8 cellular contexts compared by ENCODE assay signal in genomic region chr2:61536086-61536722, GRCh38. TPM values are rescaled to one million over a fixed set of nuclear protein-coding genes. Genes with fewer than 3 reads are reported as not detected.
DNase-seq lines count a peak whose midpoint lies in the region; TF ChIP-seq lines count a peak whose summit lies in the region.

No MANE protein-coding gene starts in this region.

- H3K79me1 ChIP-seq in trophoblast cell (ENCODE audit: low read length) = peaks cover 18% of the 10 kb centered on the region

- H3K27me3 ChIP-seq in HUES6 (ENCODE audit: control insufficient read depth, insufficient read depth, low read length) (no peaks in the 10 kb centered on the region), WERI-Rb-1 (ENCODE audit: insufficient read depth, low read depth, severe bottlenecking) (no peaks in the 10 kb centered on the region), trophoblast cell (ENCODE audit: insufficient read depth, low read length) (no peaks in the 10 kb centered on the region)

- H4K8ac ChIP-seq in trophoblast cell (ENCODE audit: low read depth, low read length) = no peak overlapping the region

- H3K18ac ChIP-seq in trophoblast cell (ENCODE audit: low read length) = no peak overlapping the region

- peak overlapping the region; percentile 93 to 95 for H3K4me3 Mint-ChIP-seq in CD14-positive monocyte

- H4K91ac ChIP-seq in trophoblast cell (ENCODE audit: low read depth, low read length) = no peak overlapping the region

- no peak overlapping the region for H4K12ac ChIP-seq in trophoblast cell (ENCODE audit: low read depth, low read length)

- H3K4me1 Mint-ChIP-seq in CD14-positive monocyte = peaks cover 31% of the 10 kb centered on the region

- H3K9me3 Mint-ChIP-seq in CD14-positive monocyte = no peaks in the 10 kb centered on the region

- H2BK5ac ChIP-seq in trophoblast cell (ENCODE audit: low read depth, low read length, poor library complexity) = no peak overlapping the region

- H3K14ac ChIP-seq in trophoblast cell (ENCODE audit: low read length) = no peak overlapping the region

- H3K27ac Mint-ChIP-seq in CD14-positive monocyte = peak overlapping the region; percentile 89 to 99 (median 95)

- intact Hi-C loops in CD14-positive monocyte (cut with micrococcal nuclease) = loop anchor here (5.0 to 10.0 kb wide), 7 partner anchors 64 to 1001 kb away; partner anchors contain the start of genes B3GNT2 (in 1 of the 2), FAM161A (in 1 of the 2) and USP34 (in 1 of the 2)

- H2AFZ ChIP-seq in trophoblast cell (ENCODE audit: insufficient read depth, low read length, poor library complexity) = no peak overlapping the region

- peak overlapping the region; percentile 99; the same call in 1 of the 2 replicates for H3K27ac ChIP-seq in HUES6 (ENCODE audit: low read depth, low read length)
- peak overlapping the region; percentile 98 for H3K27ac ChIP-seq in WERI-Rb-1
- peak overlapping the region; percentile 96 for H3K27ac ChIP-seq in trophoblast cell (ENCODE audit: low read depth, low read length)

- H3K4me3 ChIP-seq in HUES6 (ENCODE audit: low read depth, low read length) = peak overlapping the region; percentile 79
- peak overlapping the region; percentile 99 for H3K4me3 ChIP-seq in WERI-Rb-1 (ENCODE audit: low read depth, low read length)
- peak overlapping the region; percentile 97 for H3K4me3 ChIP-seq in fibroblast of the aortic adventitia (ENCODE audit: low read depth, low read length)
- H3K4me3 ChIP-seq in trophoblast cell (ENCODE audit: low read depth, low read length) = peak overlapping the region; percentile 94

- DNase-seq in CD14-positive monocyte (ENCODE audit: low spot score) = no peak
- peak; percentile 93 for DNase-seq in WERI-Rb-1
- DNase-seq in fibroblast of the aortic adventitia (ENCODE audit: low read depth) = peak; percentile 20
- no peak for DNase-seq in trophoblast cell
- no peak for DNase-seq in mesenteric fat pad (ENCODE audit: low spot score)
- no peak for DNase-seq in kidney glomerular epithelial cell (lab: John Stamatoyannopoulos, UW)
- DNase-seq in DMS53 treated with DMSO at 0.1 percent for 48 hours (lab: John Stamatoyannopoulos, UW; ENCODE audit: unreplicated experiment) = no peak

- no CpG with 5 or more reads among the region's 20 CpGs for WGBS in trophoblast cell (ENCODE audit: extremely low coverage, insufficient coverage, insufficient read length)

- peaks cover 0 to 2% (median 0%) of the 10 kb centered on the region in 3 donors for H3K27me3 Mint-ChIP-seq in CD14-positive monocyte (ENCODE audit: low read depth in 3 of 3)

- H3K9ac ChIP-seq in HUES6 (ENCODE audit: low read length) (peak overlapping the region; percentile 96), trophoblast cell (ENCODE audit: low read length) (peak overlapping the region; percentile 71)

- H3K4me1 ChIP-seq in HUES6 (ENCODE audit: control insufficient read depth, insufficient read depth, low read length) = peaks cover 15% of the 10 kb centered on the region
- H3K4me1 ChIP-seq in trophoblast cell (ENCODE audit: control insufficient read depth in 1 of 2, insufficient read depth in 2 of 2, low read length in 2 of 2) = peaks cover 0 to 3% of the 10 kb centered on the region in 2 experiments

- no peak overlapping the region for H3K23ac ChIP-seq in trophoblast cell (ENCODE audit: low read length)

- H2AK5ac ChIP-seq in trophoblast cell (ENCODE audit: low read length) = no peak overlapping the region

- peaks cover 2 to 9% of the 10 kb centered on the region in 2 donors for H3K36me3 Mint-ChIP-seq in CD14-positive monocyte

- H3K9me3 ChIP-seq in HUES6 (ENCODE audit: control insufficient read depth, insufficient read depth, low read depth, low read length) (no peaks in the 10 kb centered on the region), WERI-Rb-1 (ENCODE audit: severe bottlenecking) (no peaks in the 10 kb centered on the region), trophoblast cell (ENCODE audit: insufficient read depth, low read depth, low read length) (no peaks in the 10 kb centered on the region)

- peak overlapping the region; percentile 34 for H3K4ac ChIP-seq in trophoblast cell (ENCODE audit: low read depth, low read length)

- H2BK12ac ChIP-seq in trophoblast cell (ENCODE audit: low read length) = no peak overlapping the region

- H3K4me2 ChIP-seq in trophoblast cell (ENCODE audit: low read length) = peak overlapping the region; percentile 87

- H3K79me2 ChIP-seq in trophoblast cell (ENCODE audit: control insufficient read depth, insufficient read depth, low read length, poor library complexity) = peaks cover 27% of the 10 kb centered on the region

- TF ChIP-seq CTCF in CD14-positive monocyte (IDR thresholded peaks at IDR 0.05) (no peak), WERI-Rb-1 (IDR thresholded peaks at IDR 0.05; ENCODE audit: low read depth, low read length) (no peak), fibroblast of the aortic adventitia (IDR thresholded peaks at IDR 0.05; ENCODE audit: insufficient read depth, low read length) (no peak)

- H3K36me3 ChIP-seq in HUES6 (ENCODE audit: control insufficient read depth, insufficient read depth, low read length) = peaks cover 26% of the 10 kb centered on the region
- H3K36me3 ChIP-seq in WERI-Rb-1 = peaks cover 40% of the 10 kb centered on the region
- H3K36me3 ChIP-seq in trophoblast cell (ENCODE audit: control insufficient read depth in 1 of 2, insufficient read depth in 2 of 2, low read length in 2 of 2) = peaks cover 3% of the 10 kb centered on the region in 2 experiments

- H2BK120ac ChIP-seq in trophoblast cell (ENCODE audit: insufficient read depth, low read length, poor library complexity) = no peak overlapping the region

RNA-seq across cellular contexts. Expression of gene XPO1, which starts 2.0 kb away (rescaled TPM):
- polyA plus RNA-seq in CD14-positive monocyte = 10 to 100 TPM; 19.0 to 20.9 TPM
- total RNA-seq in fibroblast of the aortic adventitia (ENCODE audit: low replicate concordance) (201 and 220 TPM in 2 replicates), mesenteric fat pad (71.3 TPM)
- 103 and 107 TPM in 2 replicates for polyA plus RNA-seq in trophoblast cell (2013)

Comparison
In these comparisons a context has a peak if more than half of its experiments do, and no peak if none do; other contexts are left out.
1. DNase-seq: peak in WERI-Rb-1 (single experiment) and fibroblast of the aortic adventitia (single experiment); none in CD14-positive monocyte (single experiment), trophoblast cell (0 of 2), mesenteric fat pad (single experiment), kidney glomerular epithelial cell (single experiment) and DMS53 treated with DMSO at 0.1 percent for 48 hours (single experiment).
2. Peak in every context shown above with its lines, with median percentiles within 50 percentile points of each other: H3K27ac ChIP-seq and H3K4me3 ChIP-seq.